ENCODE assay signal across 1 cellular context in genomic region chr19:52189745-52190678, GRCh38.
TF ChIP-seq lines count a peak whose summit lies in the region.

TSS of gene PPP2R1A (plus strand) at chr19:52190052. CDS start at chr19:52190097, 45 bp downstream.

TF ChIP-seq in HEK293, 187 proteins besides CTCF, POLR2A, EP300 and RAD21 (continued from another document):
- TF ChIP-seq KLF17 (tag by site-specific recombination; IDR thresholded peaks at IDR 0.05) (peak; percentile 45; the same call in 1 of the 2 replicates), ZNF423 (tag by site-specific recombination; IDR thresholded peaks at IDR 0.05) (no peak), ZNF366 (tag by site-specific recombination; conservative IDR thresholded peaks at IDR 0.05) (peak; percentile 97), ZNF155 (tag by site-specific recombination; IDR thresholded peaks at IDR 0.05) (no peak), MEIS1 (CRISPR knock-in tag; IDR thresholded peaks at IDR 0.05; ENCODE audit: borderline replicate concordance) (no peak), YY2 (tag by site-specific recombination; IDR thresholded peaks at IDR 0.05) (peak; percentile 89), HOXC10 (CRISPR knock-in tag; IDR thresholded peaks at IDR 0.05) (peak; percentile 93; the same call in 1 of the 2 replicates), ZNF785 (tag by site-specific recombination; IDR thresholded peaks at IDR 0.05) (peak; percentile 60; the same call in 1 of the 2 replicates), SP3 (tag by site-specific recombination; IDR thresholded peaks at IDR 0.05) (peak; percentile 80), ZNF138 (tag by site-specific recombination; IDR thresholded peaks at IDR 0.05; ENCODE audit: borderline replicate concordance) (no peak), ZNF335 (tag by site-specific recombination; conservative IDR thresholded peaks at IDR 0.05) (peak; percentile 81), ZNF394 (tag by site-specific recombination; IDR thresholded peaks at IDR 0.05; ENCODE audit: borderline replicate concordance) (no peak), ZNF214 (tag by site-specific recombination; IDR thresholded peaks at IDR 0.05; ENCODE audit: borderline replicate concordance) (no peak), ZNF132 (tag by site-specific recombination; IDR thresholded peaks at IDR 0.05; ENCODE audit: borderline replicate concordance) (no peak), ZFP69B (tag by site-specific recombination; IDR thresholded peaks at IDR 0.05) (no peak), ZNF239 (tag by site-specific recombination; IDR thresholded peaks at IDR 0.05) (no peak), GLIS2 (tag by site-specific recombination; IDR thresholded peaks at IDR 0.05) (peak; percentile 93), ZNF792 (tag by site-specific recombination; IDR thresholded peaks at IDR 0.05) (no peak), ZNF324 (tag by site-specific recombination; IDR thresholded peaks at IDR 0.05) (no peak), ZNF133 (tag by site-specific recombination; IDR thresholded peaks at IDR 0.05) (no peak), ZNF626 (tag by site-specific recombination; IDR thresholded peaks at IDR 0.05) (no peak), ZNF501 (tag by site-specific recombination; IDR thresholded peaks at IDR 0.05) (no peak), PRDM10 (tag by site-specific recombination; IDR thresholded peaks at IDR 0.05) (no peak), GFI1B (tag by site-specific recombination; IDR thresholded peaks at IDR 0.05) (no peak), ZNF707 (tag by site-specific recombination; IDR thresholded peaks at IDR 0.05) (no peak), EGR2 (tag by site-specific recombination; IDR thresholded peaks at IDR 0.05; ENCODE audit: low read depth) (0 out of 2 replicates have a peak, but pooled peaks have one; percentile 7), ZNF140 (tag by site-specific recombination; IDR thresholded peaks at IDR 0.05) (no peak), ZSCAN16 (tag by site-specific recombination; IDR thresholded peaks at IDR 0.05) (0 out of 2 replicates have a peak, but pooled peaks have one; percentile 10), MYNN (tag by site-specific recombination; IDR thresholded peaks at IDR 0.05; ENCODE audit: borderline replicate concordance) (no peak), ZBTB7A (tag by site-specific recombination; IDR thresholded peaks at IDR 0.05; ENCODE audit: low read depth) (0 out of 2 replicates have a peak, but pooled peaks have one; percentile 71), ZNF18 (tag by site-specific recombination; IDR thresholded peaks at IDR 0.05) (no peak), REPIN1 (tag by site-specific recombination; IDR thresholded peaks at IDR 0.05; ENCODE audit: low read depth) (no peak), ZNF596 (tag by site-specific recombination; IDR thresholded peaks at IDR 0.05) (no peak), RBAK (tag by site-specific recombination; IDR thresholded peaks at IDR 0.05) (no peak), ZBTB48 (tag by site-specific recombination; IDR thresholded peaks at IDR 0.05) (no peak)
- TF ChIP-seq, protein P1, sequence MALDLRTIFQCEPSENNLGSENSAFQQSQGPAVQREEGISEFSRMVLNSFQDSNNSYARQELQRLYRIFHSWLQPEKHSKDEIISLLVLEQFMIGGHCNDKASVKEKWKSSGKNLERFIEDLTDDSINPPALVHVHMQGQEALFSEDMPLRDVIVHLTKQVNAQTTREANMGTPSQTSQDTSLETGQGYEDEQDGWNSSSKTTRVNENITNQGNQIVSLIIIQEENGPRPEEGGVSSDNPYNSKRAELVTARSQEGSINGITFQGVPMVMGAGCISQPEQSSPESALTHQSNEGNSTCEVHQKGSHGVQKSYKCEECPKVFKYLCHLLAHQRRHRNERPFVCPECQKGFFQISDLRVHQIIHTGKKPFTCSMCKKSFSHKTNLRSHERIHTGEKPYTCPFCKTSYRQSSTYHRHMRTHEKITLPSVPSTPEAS (tag by site-specific recombination; IDR thresholded peaks at IDR 0.05): no peak
- TF ChIP-seq, protein P2, sequence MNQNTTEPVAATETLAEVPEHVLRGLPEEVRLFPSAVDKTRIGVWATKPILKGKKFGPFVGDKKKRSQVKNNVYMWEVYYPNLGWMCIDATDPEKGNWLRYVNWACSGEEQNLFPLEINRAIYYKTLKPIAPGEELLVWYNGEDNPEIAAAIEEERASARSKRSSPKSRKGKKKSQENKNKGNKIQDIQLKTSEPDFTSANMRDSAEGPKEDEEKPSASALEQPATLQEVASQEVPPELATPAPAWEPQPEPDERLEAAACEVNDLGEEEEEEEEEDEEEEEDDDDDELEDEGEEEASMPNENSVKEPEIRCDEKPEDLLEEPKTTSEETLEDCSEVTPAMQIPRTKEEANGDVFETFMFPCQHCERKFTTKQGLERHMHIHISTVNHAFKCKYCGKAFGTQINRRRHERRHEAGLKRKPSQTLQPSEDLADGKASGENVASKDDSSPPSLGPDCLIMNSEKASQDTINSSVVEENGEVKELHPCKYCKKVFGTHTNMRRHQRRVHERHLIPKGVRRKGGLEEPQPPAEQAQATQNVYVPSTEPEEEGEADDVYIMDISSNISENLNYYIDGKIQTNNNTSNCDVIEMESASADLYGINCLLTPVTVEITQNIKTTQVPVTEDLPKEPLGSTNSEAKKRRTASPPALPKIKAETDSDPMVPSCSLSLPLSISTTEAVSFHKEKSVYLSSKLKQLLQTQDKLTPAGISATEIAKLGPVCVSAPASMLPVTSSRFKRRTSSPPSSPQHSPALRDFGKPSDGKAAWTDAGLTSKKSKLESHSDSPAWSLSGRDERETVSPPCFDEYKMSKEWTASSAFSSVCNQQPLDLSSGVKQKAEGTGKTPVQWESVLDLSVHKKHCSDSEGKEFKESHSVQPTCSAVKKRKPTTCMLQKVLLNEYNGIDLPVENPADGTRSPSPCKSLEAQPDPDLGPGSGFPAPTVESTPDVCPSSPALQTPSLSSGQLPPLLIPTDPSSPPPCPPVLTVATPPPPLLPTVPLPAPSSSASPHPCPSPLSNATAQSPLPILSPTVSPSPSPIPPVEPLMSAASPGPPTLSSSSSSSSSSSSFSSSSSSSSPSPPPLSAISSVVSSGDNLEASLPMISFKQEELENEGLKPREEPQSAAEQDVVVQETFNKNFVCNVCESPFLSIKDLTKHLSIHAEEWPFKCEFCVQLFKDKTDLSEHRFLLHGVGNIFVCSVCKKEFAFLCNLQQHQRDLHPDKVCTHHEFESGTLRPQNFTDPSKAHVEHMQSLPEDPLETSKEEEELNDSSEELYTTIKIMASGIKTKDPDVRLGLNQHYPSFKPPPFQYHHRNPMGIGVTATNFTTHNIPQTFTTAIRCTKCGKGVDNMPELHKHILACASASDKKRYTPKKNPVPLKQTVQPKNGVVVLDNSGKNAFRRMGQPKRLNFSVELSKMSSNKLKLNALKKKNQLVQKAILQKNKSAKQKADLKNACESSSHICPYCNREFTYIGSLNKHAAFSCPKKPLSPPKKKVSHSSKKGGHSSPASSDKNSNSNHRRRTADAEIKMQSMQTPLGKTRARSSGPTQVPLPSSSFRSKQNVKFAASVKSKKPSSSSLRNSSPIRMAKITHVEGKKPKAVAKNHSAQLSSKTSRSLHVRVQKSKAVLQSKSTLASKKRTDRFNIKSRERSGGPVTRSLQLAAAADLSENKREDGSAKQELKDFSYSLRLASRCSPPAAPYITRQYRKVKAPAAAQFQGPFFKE (tag by site-specific recombination; IDR thresholded peaks at IDR 0.05; ENCODE audit: borderline replicate concordance): no peak
- TF ChIP-seq, protein P3, sequence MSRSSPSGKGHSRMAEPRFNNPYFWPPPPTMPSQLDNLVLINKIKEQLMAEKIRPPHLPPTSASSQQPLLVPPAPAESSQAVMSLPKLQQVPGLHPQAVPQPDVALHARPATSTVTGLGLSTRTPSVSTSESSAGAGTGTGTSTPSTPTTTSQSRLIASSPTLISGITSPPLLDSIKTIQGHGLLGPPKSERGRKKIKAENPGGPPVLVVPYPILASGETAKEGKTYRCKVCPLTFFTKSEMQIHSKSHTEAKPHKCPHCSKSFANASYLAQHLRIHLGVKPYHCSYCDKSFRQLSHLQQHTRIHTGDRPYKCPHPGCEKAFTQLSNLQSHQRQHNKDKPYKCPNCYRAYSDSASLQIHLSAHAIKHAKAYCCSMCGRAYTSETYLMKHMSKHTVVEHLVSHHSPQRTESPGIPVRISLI (tag by site-specific recombination; IDR thresholded peaks at IDR 0.05): no peak
